In the genomic region with DNA sequence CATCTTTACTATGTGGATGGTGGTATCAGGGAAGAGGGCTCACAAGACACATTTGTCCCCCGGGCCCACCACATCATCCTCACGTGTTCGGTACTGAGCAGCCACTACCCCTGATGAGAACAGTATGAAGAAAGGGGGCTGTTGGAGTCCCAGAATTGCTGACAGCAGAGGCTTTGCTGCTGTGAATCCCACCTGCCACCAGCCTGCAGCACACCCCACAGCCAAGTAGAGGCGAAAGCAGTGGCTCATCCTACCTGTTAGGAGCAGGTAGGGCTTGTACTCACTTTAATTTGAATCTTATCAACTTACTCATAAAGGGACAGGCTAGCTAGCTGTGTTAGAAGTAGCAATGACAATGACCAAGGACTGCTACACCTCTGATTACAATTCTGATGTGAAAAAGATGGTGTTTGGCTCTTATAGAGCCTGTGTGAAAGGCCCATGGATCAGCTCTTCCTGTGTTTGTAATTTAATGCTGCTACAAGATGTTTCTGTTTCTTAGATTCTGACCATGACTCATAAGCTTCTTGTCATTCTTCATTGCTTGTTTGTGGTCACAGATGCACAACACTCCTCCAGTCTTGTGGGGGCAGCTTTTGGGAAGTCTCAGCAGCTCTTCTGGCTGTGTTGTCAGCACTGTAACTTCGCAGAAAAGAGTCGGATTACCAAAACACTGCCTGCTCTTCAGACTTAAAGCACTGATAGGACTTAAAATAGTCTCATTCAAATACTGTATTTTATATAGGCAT, we compare ENCODE assay signal across 8 cellular contexts. TPM values are rescaled to one million over a fixed set of nuclear protein-coding genes. Genes with fewer than 3 reads are reported as not detected.
DNase-seq lines count a peak whose midpoint lies in the region; ATAC-seq and TF ChIP-seq lines count a peak whose summit lies in the region.

No MANE protein-coding gene starts in this region.

- 64% methylated on average over 6 of the region's 6 CpGs for WGBS in smooth muscle cell (ENCODE audit: low lambda C conversion rate)

- no peaks in the 10 kb centered on the region for H3K79me2 ChIP-seq in smooth muscle cell (ENCODE audit: low read depth)

- DNase-seq in ACHN (peak; percentile 81), RPMI7951 (ENCODE audit: low read depth) (peak; percentile 92), epidermal melanocyte (ENCODE audit: insufficient read length, low spot score) (peak; percentile 95), smooth muscle cell (lab: John Stamatoyannopoulos, UW; ENCODE audit: unreplicated experiment) (no peak), NCI-H446 (lab: John Stamatoyannopoulos, UW) (no peak), SHP77 (lab: John Stamatoyannopoulos, UW) (no peak)

- H2AFZ ChIP-seq in smooth muscle cell (ENCODE audit: low read depth) = no peak overlapping the region

- H3K4me3 ChIP-seq in smooth muscle cell = no peak overlapping the region

- H3K27ac ChIP-seq in smooth muscle cell (ENCODE audit: low read depth) = peak overlapping the region; percentile 90

- ATAC-seq in GM18517 (IDR thresholded peaks at IDR 0.05; ENCODE audit: unreplicated experiment) (peak; percentile 80), HG02981 (IDR thresholded peaks at IDR 0.05; ENCODE audit: unreplicated experiment) (peak; percentile 78)

- H3K4me2 ChIP-seq in smooth muscle cell = peak overlapping the region; percentile 82

- no peaks in the 10 kb centered on the region for H3K4me1 ChIP-seq in smooth muscle cell (ENCODE audit: low read depth)

- peak overlapping the region; percentile 48 for H3K9ac ChIP-seq in smooth muscle cell (ENCODE audit: low read depth)

- H3F3A ChIP-seq in smooth muscle cell (ENCODE audit: low read depth) = peaks cover 11% of the 10 kb centered on the region

- no peaks in the 10 kb centered on the region for H3K36me3 ChIP-seq in smooth muscle cell (ENCODE audit: low read depth)

- no peaks in the 10 kb centered on the region for H3K27me3 ChIP-seq in smooth muscle cell (ENCODE audit: low read depth)

- in situ Hi-C loops in ACHN (cut with HindIII; ENCODE audit: low pct_ligation_motif_present, low pct_unique_long_range_greater_than_20kb, low sequenced_read_pairs) = no loop called here

- no peaks in the 10 kb centered on the region for H3K9me3 ChIP-seq in smooth muscle cell (replicated peaks; ENCODE audit: low read depth)

- no peak for TF ChIP-seq CTCF in smooth muscle cell (IDR thresholded peaks at IDR 0.05; ENCODE audit: borderline replicate concordance, insufficient read depth, poor library complexity, severe bottlenecking)

- H4K20me1 ChIP-seq in smooth muscle cell (ENCODE audit: low read depth) = no peaks in the 10 kb centered on the region

RNA-seq across cellular contexts. Expression of a gene that starts 9.1 kb away (rescaled TPM):
- 6.8 and 9.5 TPM in 2 replicates for total RNA-seq in RPMI7951 (2014; rRNA removed; shearing (Covaris generic))
- 40.4 and 43.2 TPM in 2 replicates for total RNA-seq in smooth muscle cell
- 29.1 and 35.6 TPM in 2 replicates for polyA plus RNA-seq in smooth muscle cell

RNA-seq across cellular contexts. Expression of a gene that starts 52.3 kb away (rescaled TPM):
- total RNA-seq in RPMI7951 (2014; rRNA removed; shearing (Covaris generic)) = under 0.01 and 0.10 TPM in 2 replicates
- 0.94 and 1.9 TPM in 2 replicates for total RNA-seq in smooth muscle cell
- 0.70 and 1.7 TPM in 2 replicates for polyA plus RNA-seq in smooth muscle cell

Comparison
In these comparisons a context has a peak if more than half of its experiments do, and no peak if none do; other contexts are left out.
1. DNase-seq: peak in ACHN (single experiment), RPMI7951 (single experiment) and epidermal melanocyte (single experiment); none in smooth muscle cell (single experiment), NCI-H446 (0 of 2) and SHP77 (0 of 2).